Comparison of ENCODE assay signal across 1 cellular context in genomic region chr2:27362678-27363420, GRCh38.
TF ChIP-seq lines count a peak whose summit lies in the region.

No MANE protein-coding gene starts in this region.

TF ChIP-seq in K562, 482 proteins besides CTCF, POLR2A, EP300 and RAD21:
- TF ChIP-seq HMBOX1 (IDR thresholded peaks at IDR 0.05): peak; percentile 92; the same call in 1 of the 2 replicates
- TF ChIP-seq ZNF143 (CRISPR knock-in tag; IDR thresholded peaks at IDR 0.05): no peak
- no peak for TF ChIP-seq PHF8 (IDR thresholded peaks at IDR 0.05; ENCODE audit: borderline replicate concordance, low read length)
- TF ChIP-seq ZFP36 (IDR thresholded peaks at IDR 0.05; ENCODE audit: low read depth, low read length, partially characterized antibody): peak; percentile 12
- TF ChIP-seq DPF2 (IDR thresholded peaks at IDR 0.05): no peak
- no peak for TF ChIP-seq SIN3A (IDR thresholded peaks at IDR 0.05; ENCODE audit: borderline replicate concordance in 2 of 2, control insufficient read depth in 1 of 2, low read depth in 2 of 2, low read length in 2 of 2)
- 0 out of 2 replicates have a peak, but pooled peaks have one; percentile 52 for TF ChIP-seq RFX7 (CRISPR knock-in tag; IDR thresholded peaks at IDR 0.05)
- no peak for TF ChIP-seq HDAC2 (IDR thresholded peaks at IDR 0.05)
TF ChIP-seq in K562: peak in this region for 3.
